9 cellular contexts compared by ENCODE assay signal in genomic region chr7:10412426-10413019, GRCh38.
A peak's percentile ranks its signal among the peaks of the same experiment; 100 is the strongest.
DNase-seq lines count a peak whose midpoint lies in the region; ATAC-seq and TF ChIP-seq lines count a peak whose summit lies in the region.
"Had no signal": no experiment of that assay in that cellular context is flagged by ENCODE, and none has a peak within 500 bp of the region (broad histone marks: within the 10 kb centered on the region; RNA-seq: fewer than 3 reads in every experiment).

No MANE protein-coding gene starts in this region.

- H3K9me3 ChIP-seq in cardiac muscle cell (ENCODE audit: low read depth) (no peaks in the 10 kb centered on the region), RWPE2 (ENCODE audit: severe bottlenecking) (no peaks in the 10 kb centered on the region), esophagus squamous epithelium (no peaks in the 10 kb centered on the region)

- DNase-seq in cardiac muscle cell (ENCODE audit: low read depth in 1 of 2, low spot score in 1 of 2), result peak; percentile 45 to 65
- no peak for DNase-seq in Right ventricle myocardium inferior (ENCODE audit: missing footprints)
- peak; percentile 7 for DNase-seq in KG1 (lab: John Stamatoyannopoulos, UW)
- no peak for DNase-seq in RWPE2 (ENCODE audit: low spot score)
- no peak for DNase-seq in esophagus squamous epithelium (lab: John Stamatoyannopoulos, UW)
- no peak for DNase-seq in progenitor cell of endocrine pancreas (ENCODE audit: low spot score, unreplicated experiment)
- DNase-seq in NCI-H226, result no peak

- peaks cover 8% of the 10 kb centered on the region for H3K4me1 Mint-ChIP-seq in progenitor cell of endocrine pancreas (ENCODE audit: low read depth)

- H3K36me3 ChIP-seq in cardiac muscle cell (no peaks in the 10 kb centered on the region), RWPE2 (ENCODE audit: low read depth) (no peaks in the 10 kb centered on the region), esophagus squamous epithelium (no peaks in the 10 kb centered on the region)

- TF ChIP-seq CTCF in cardiac muscle cell (IDR thresholded peaks at IDR 0.05; ENCODE audit: low read depth, low read length) (peak; percentile 54), RWPE2 (IDR thresholded peaks at IDR 0.05; ENCODE audit: poor library complexity, severe bottlenecking) (peak; percentile 85), esophagus squamous epithelium (IDR thresholded peaks at IDR 0.05) (peak in 5 of 6 experiments; percentile 19 to 62 (median 46)), progenitor cell of endocrine pancreas (IDR thresholded peaks at IDR 0.05; ENCODE audit: unreplicated experiment) (peak; percentile 89)

- intact Hi-C loops in Right ventricle myocardium inferior (cut with DNase I), result loop anchor here (10.0 kb wide), 1 partner anchor 1998 kb away; no protein-coding TSS in a partner anchor
- intact Hi-C loops in esophagus squamous epithelium (cut with DNase I), result no loop called here

- H3K4me3 ChIP-seq in cardiac muscle cell (no peak overlapping the region), RWPE2 (ENCODE audit: severe bottlenecking) (no peak overlapping the region), esophagus squamous epithelium (no peak overlapping the region)

- H3K27ac ChIP-seq in cardiac muscle cell (no peak overlapping the region), RWPE2 (ENCODE audit: poor library complexity, severe bottlenecking) (no peak overlapping the region), esophagus squamous epithelium (no peak overlapping the region)

- no peaks in the 10 kb centered on the region for H3K36me3 Mint-ChIP-seq in progenitor cell of endocrine pancreas (ENCODE audit: insufficient read depth)

- H3K27me3 Mint-ChIP-seq in progenitor cell of endocrine pancreas, result no peaks in the 10 kb centered on the region
- H3K27me3 Mint-ChIP-seq: stimulated activated naive CD8-positive, alpha-beta T cell treated with anti-CD3 and anti-CD28 coated beads, Interleukin-15, Interleukin-2, amounts not matched to agents 100 ng/mL and 50 ng/mL, for 24 hours had no signal

- H3K27me3 ChIP-seq in cardiac muscle cell (no peaks in the 10 kb centered on the region), RWPE2 (ENCODE audit: insufficient read depth, poor library complexity, severe bottlenecking) (no peaks in the 10 kb centered on the region), esophagus squamous epithelium (no peaks in the 10 kb centered on the region)

- H3K9me3 Mint-ChIP-seq in progenitor cell of endocrine pancreas (ENCODE audit: low read depth), result no peaks in the 10 kb centered on the region
- H3K9me3 Mint-ChIP-seq: stimulated activated naive CD8-positive, alpha-beta T cell treated with anti-CD3 and anti-CD28 coated beads, Interleukin-15, Interleukin-2, amounts not matched to agents 100 ng/mL and 50 ng/mL, for 24 hours had no signal

- TF ChIP-seq POLR2A in esophagus squamous epithelium (IDR thresholded peaks at IDR 0.05), result no peak

- WGBS in esophagus squamous epithelium, 2 donors, result 2% methylated on average over 3 of the region's 3 CpGs

- H3K27ac Mint-ChIP-seq in progenitor cell of endocrine pancreas, result no peak overlapping the region
- H3K27ac Mint-ChIP-seq: stimulated activated naive CD8-positive, alpha-beta T cell treated with anti-CD3 and anti-CD28 coated beads, Interleukin-15, Interleukin-2, amounts not matched to agents 100 ng/mL and 50 ng/mL, for 24 hours had no signal

- no peaks in the 10 kb centered on the region for H3K4me1 ChIP-seq in cardiac muscle cell (ENCODE audit: low read depth)
- H3K4me1 ChIP-seq in RWPE2 (ENCODE audit: insufficient read depth, poor library complexity, severe bottlenecking), result no peaks in the 10 kb centered on the region
- H3K4me1 ChIP-seq in esophagus squamous epithelium, result no peaks in the 10 kb centered on the region

- ATAC-seq in Right ventricle myocardium inferior (no peak), GM21723 (IDR thresholded peaks at IDR 0.05; ENCODE audit: unreplicated experiment) (peak; percentile 88), RWPE2 (ENCODE audit: low read depth) (no peak)

- no peak overlapping the region for H3K4me3 Mint-ChIP-seq in progenitor cell of endocrine pancreas (ENCODE audit: low read depth)
- H3K4me3 Mint-ChIP-seq: stimulated activated naive CD8-positive, alpha-beta T cell treated with anti-CD3 and anti-CD28 coated beads, Interleukin-15, Interleukin-2, amounts not matched to agents 100 ng/mL and 50 ng/mL, for 24 hours had no signal

Comparison
In these comparisons a context has a peak if more than half of its experiments do, and no peak if none do; other contexts are left out.
1. DNase-seq: peak in cardiac muscle cell (2 of 2) and KG1 (single experiment); none in Right ventricle myocardium inferior (single experiment), RWPE2 (single experiment), esophagus squamous epithelium (single experiment), progenitor cell of endocrine pancreas (single experiment) and NCI-H226 (single experiment).
2. Peak in every context shown above with its lines, with median percentiles within 50 percentile points of each other: CTCF ChIP-seq.